In genomic region chr1:182299728-182300581, GRCh38 we compare ENCODE assay signal across 8 cellular contexts.
DNase-seq lines count a peak whose midpoint lies in the region; ATAC-seq, FAIRE-seq and TF ChIP-seq lines count a peak whose summit lies in the region.

No MANE protein-coding gene starts in this region.

- H3K18ac ChIP-seq in H1 (ENCODE audit: extremely low read depth, low read length), result peak overlapping the region; percentile 24

- no peak overlapping the region for H3K9ac ChIP-seq in H1 (replicated peaks in 1 of 4; ENCODE audit: extremely low read depth in 1 of 4, low read depth in 3 of 4, low read length in 3 of 4)

- H4K8ac ChIP-seq in H1 (ENCODE audit: extremely low read depth, insufficient read depth, low read length), result no peak overlapping the region

- H4K5ac ChIP-seq in H1 (ENCODE audit: insufficient read length, low read depth, low read length), result no peak overlapping the region

- no peak overlapping the region for H2BK12ac ChIP-seq in H1 (ENCODE audit: low read depth, low read length)

- no peak overlapping the region for H3K27ac ChIP-seq in H1 (ENCODE audit: low read depth, low read length)
- H3K27ac ChIP-seq in neutrophil, result peak overlapping the region; percentile 66

- H3K4me3 ChIP-seq in H1 (ENCODE audit: extremely low read depth in 1 of 4, insufficient read depth in 2 of 4, low read depth in 3 of 4, low read length in 4 of 4), result no peak overlapping the region
- no peak overlapping the region for H3K4me3 ChIP-seq in neutrophil (ENCODE audit: low read depth in 1 of 2, low read length in 1 of 2)

- H3K23ac ChIP-seq in H1 (ENCODE audit: insufficient read length), result no peak overlapping the region

- H3K23me2 ChIP-seq in H1 (ENCODE audit: low read depth, low read length), result no peaks in the 10 kb centered on the region

- H2AK5ac ChIP-seq in H1 (ENCODE audit: low read depth, low read length), result no peak overlapping the region

- no peaks in the 10 kb centered on the region for H3K79me1 ChIP-seq in H1 (ENCODE audit: low read depth, low read length)

- H2BK20ac ChIP-seq in H1 (ENCODE audit: low read length), result no peak overlapping the region

- peak overlapping the region; percentile 92 for H2AFZ ChIP-seq in H1 (ENCODE audit: low read length)

- CTCF ChIA-PET in H1 (lab: Charles Lee; ENCODE audit: partially characterized antibody), result interaction anchor here (0.6 to 3.9 kb wide), 11 partner anchors 10 to 157 kb away, joined by 3 to 22 read pairs (median 3); no protein-coding TSS in a partner anchor

- H3K14ac ChIP-seq in H1 (ENCODE audit: insufficient read length), result no peak overlapping the region

- no peak overlapping the region for H3K4me2 ChIP-seq in H1 (ENCODE audit: insufficient read depth in 1 of 2, low read depth in 2 of 2, low read length in 2 of 2)

- no peaks in the 10 kb centered on the region for H3K27me3 ChIP-seq in H1 (replicated peaks in 1 of 4; ENCODE audit: control insufficient read depth in 3 of 4, extremely low read depth in 1 of 4, insufficient read depth in 3 of 4, low read length in 3 of 4)
- H3K27me3 ChIP-seq in neutrophil, result no peaks in the 10 kb centered on the region

- H4K91ac ChIP-seq in H1 (replicated peaks; ENCODE audit: insufficient read length, low read length), result no peak overlapping the region

- no peaks in the 10 kb centered on the region for H3K79me2 ChIP-seq in H1 (ENCODE audit: control insufficient read depth in 1 of 2, insufficient read depth in 2 of 2, low read length in 2 of 2)

- no peak for FAIRE-seq in H1 (lab: Jason Lieb, UNC)

- no peak overlapping the region for H2BK15ac ChIP-seq in H1 (ENCODE audit: low read length)

- DNase-seq in GDM1 (lab: John Stamatoyannopoulos, UW) (peak; percentile 75), NCI-H82 (lab: John Stamatoyannopoulos, UW) (peak; percentile 79), H1 (ENCODE audit: low read depth in 1 of 2, low spot score in 2 of 2) (no peak), glomerular visceral epithelial cell (ENCODE audit: extremely low spot score) (no peak), HuH-7 (ENCODE audit: low spot score) (no peak), DMS114 treated with DMSO at 0.1 percent for 48 hours (lab: John Stamatoyannopoulos, UW; ENCODE audit: unreplicated experiment) (no peak)

- peaks cover 0 to 3% (median 0%) of the 10 kb centered on the region in 4 experiments; a peak in 3 of 7 replicates for H3K4me1 ChIP-seq in H1 (replicated peaks in 1 of 4; ENCODE audit: control insufficient read depth in 3 of 4, insufficient read depth in 4 of 4, low read length in 3 of 4)
- peaks cover 12 to 30% of the 10 kb centered on the region in 2 experiments for H3K4me1 ChIP-seq in neutrophil (ENCODE audit: control insufficient read depth in 1 of 2, insufficient read depth in 1 of 2, low read depth in 1 of 2, low read length in 1 of 2)

- TF ChIP-seq EP300 in H1 (IDR thresholded peaks at IDR 0.05; ENCODE audit: borderline replicate concordance in 1 of 2, low read depth in 2 of 2, low read length in 2 of 2), result no peak

- no peak for TF ChIP-seq RAD21 in H1 (IDR thresholded peaks at IDR 0.05 in 1 of 2, conservative IDR thresholded peaks at IDR 0.05 in 1 of 2; ENCODE audit: low read depth in 2 of 2, low read length in 2 of 2)

- no peak for TF ChIP-seq POLR2A in H1 (IDR thresholded peaks at IDR 0.05; ENCODE audit: control extremely low read depth in 1 of 2, low read depth in 2 of 2, low read length in 2 of 2)

- no peak overlapping the region for H2BK120ac ChIP-seq in H1 (replicated peaks; ENCODE audit: low read depth, low read length)

- H3K9me3 ChIP-seq in H1 (ENCODE audit: insufficient read depth in 2 of 2, low read depth in 1 of 2, low read length in 1 of 2) (no peaks in the 10 kb centered on the region), neutrophil (no peaks in the 10 kb centered on the region)

- no peak for ATAC-seq in HG02840 (IDR thresholded peaks at IDR 0.05; ENCODE audit: low FRiP score, unreplicated experiment)

- H4K20me1 ChIP-seq in H1 (replicated peaks in 1 of 2; ENCODE audit: control insufficient read depth in 1 of 2, insufficient read depth in 2 of 2, low read length in 2 of 2), result no peaks in the 10 kb centered on the region

- POLR2A ChIA-PET in H1 (lab: Charles Lee; ENCODE audit: partially characterized antibody), result interaction anchor here (0.7 to 1.8 kb wide), 6 partner anchors 60 to 198 kb away, joined by 3 to 7 read pairs (median 4); partner anchors contain the start of gene GLUL

- no peak overlapping the region for H3K4ac ChIP-seq in H1 (replicated peaks; ENCODE audit: insufficient read length, low read depth, low read length)

- no peak overlapping the region for H3K56ac ChIP-seq in H1 (replicated peaks; ENCODE audit: insufficient read length, low read depth, low read length)

- H3K36me3 ChIP-seq in H1 (ENCODE audit: control insufficient read depth in 2 of 4, insufficient read depth in 4 of 4, low read length in 3 of 4) (no peaks in the 10 kb centered on the region), neutrophil (no peaks in the 10 kb centered on the region)

- H2BK5ac ChIP-seq in H1 (ENCODE audit: low read depth, low read length), result no peak overlapping the region

- 57% methylated on average over 3 of the region's 3 CpGs; no CpG with 5 or more reads in 1 of the 2 experiments for WGBS in H1 (ENCODE audit: extremely low coverage in 1 of 2, insufficient coverage in 1 of 2, insufficient read length in 1 of 2, insufficient replicate concordance in 2 of 2, low coverage in 1 of 2, low lambda C conversion rate in 2 of 2, missing lambda C conversion rate in 1 of 2), 2 experiments

- TF ChIP-seq CTCF in H1 (IDR thresholded peaks at IDR 0.05; ENCODE audit: control extremely low read depth in 1 of 3, insufficient read depth in 1 of 3, low read depth in 1 of 3, low read length in 3 of 3) (no peak), neutrophil (IDR thresholded peaks at IDR 0.05) (no peak)

TF ChIP-seq in H1, 55 proteins besides CTCF, POLR2A, EP300 and RAD21:
- TF ChIP-seq TEAD4 (IDR thresholded peaks at IDR 0.05; ENCODE audit: low read depth, low read length), result no peak
- no peak for TF ChIP-seq PHF8 (conservative IDR thresholded peaks at IDR 0.05; ENCODE audit: low read depth, low read length)
- peak; percentile 70 for TF ChIP-seq ATF3 (IDR thresholded peaks at IDR 0.05; ENCODE audit: insufficient read depth, low read depth, low read length)
- peak; percentile 80; the same call in 1 of the 2 replicates for TF ChIP-seq CEBPB (IDR thresholded peaks at IDR 0.05; ENCODE audit: low read depth, low read length)
- TF ChIP-seq JUND (IDR thresholded peaks at IDR 0.05; ENCODE audit: low read length), result 0 out of 2 replicates have a peak, but pooled peaks have one; percentile 37
TF ChIP-seq in H1: peak in this region for 3.

Comparison
In these comparisons a context has a peak if more than half of its experiments do, and no peak if none do; other contexts are left out.
1. DNase-seq: peak in GDM1 (single experiment) and NCI-H82 (single experiment); none in H1 (0 of 2), glomerular visceral epithelial cell (single experiment), HuH-7 (single experiment) and DMS114 treated with DMSO at 0.1 percent for 48 hours (single experiment).